ENCODE assay signal across 8 cellular contexts in the genomic region with DNA sequence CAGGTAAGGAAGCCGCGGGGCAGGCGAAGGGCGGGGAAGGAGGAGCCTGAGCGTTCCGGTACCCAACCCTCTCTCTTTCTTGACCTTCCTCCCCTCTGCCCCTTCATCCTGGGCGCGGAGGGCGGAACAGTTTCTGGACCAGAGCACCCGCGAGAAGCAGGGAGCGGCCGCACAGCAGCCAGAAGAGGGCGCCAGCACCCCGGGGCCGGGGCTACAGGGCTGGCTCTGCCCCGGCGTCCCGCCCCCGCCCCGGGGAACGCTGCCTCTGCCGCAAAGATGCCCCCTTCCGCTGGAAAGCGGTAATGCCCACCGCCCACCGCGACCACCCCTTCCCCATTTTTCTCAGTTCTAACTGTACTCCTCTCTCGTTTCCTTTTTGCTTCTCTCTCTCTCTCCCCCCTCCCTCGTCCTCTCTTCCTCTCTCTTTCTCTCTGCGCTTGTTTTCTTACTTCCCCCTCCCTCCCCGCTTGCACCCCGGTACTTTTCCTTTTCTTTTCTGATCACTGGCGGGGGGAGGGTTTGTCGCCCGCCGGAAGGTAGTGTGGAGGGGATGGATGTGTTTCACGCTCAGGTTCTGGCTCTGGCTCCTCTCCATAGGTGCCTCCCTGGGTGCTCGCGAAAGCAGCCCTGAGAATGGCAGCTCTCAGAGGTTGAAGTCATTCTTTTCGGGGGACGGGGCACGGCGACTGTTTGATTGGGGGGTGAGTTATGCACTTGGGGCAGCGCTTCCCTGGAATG. TPM values are rescaled to one million over a fixed set of nuclear protein-coding genes. Genes with fewer than 3 reads are reported as not detected.
DNase-seq lines count a peak whose midpoint lies in the region; ATAC-seq and TF ChIP-seq lines count a peak whose summit lies in the region.

No MANE protein-coding gene starts in this region.

- in situ Hi-C loops in G401 (cut with HindIII; ENCODE audit: low sequenced_read_pairs) = no loop called here

- peaks cover 36% of the 10 kb centered on the region for H3K4me1 Mint-ChIP-seq in GM23338

- H3K36me3 Mint-ChIP-seq in GM23338 (ENCODE audit: low read depth) = 0 out of 3 replicates have a peak, but pooled peaks cover 3% of the 10 kb centered on the region

- H3K79me2 ChIP-seq in GM23338 (replicated peaks; ENCODE audit: insufficient read depth) (no peaks in the 10 kb centered on the region), Karpas-422 (ENCODE audit: low read length) (no peaks in the 10 kb centered on the region)

- peaks cover 31% of the 10 kb centered on the region for H3K4me1 ChIP-seq in GM23338 (ENCODE audit: insufficient read depth)
- no peaks in the 10 kb centered on the region for H3K4me1 ChIP-seq in Karpas-422 (ENCODE audit: low read length)
- peaks cover 0 to 10% of the 10 kb centered on the region in 2 donors for H3K4me1 ChIP-seq in ascending aorta
- H3K4me1 ChIP-seq in iPS DF 6.9 (ENCODE audit: control insufficient read depth, insufficient read depth, low read length) = no peaks in the 10 kb centered on the region; the same call in 1 of the 2 replicates

- H3K27ac Mint-ChIP-seq in GM23338 = no peak overlapping the region

- TF ChIP-seq CTCF in GM23338 (conservative IDR thresholded peaks at IDR 0.05; ENCODE audit: low read depth in 2 of 2) (peak; percentile 73 to 83), ascending aorta (IDR thresholded peaks at IDR 0.05) (peak; percentile 63 to 89 (median 88))

- H3K9ac ChIP-seq in Karpas-422 (ENCODE audit: low read length) = no peak overlapping the region

- H4K20me1 ChIP-seq in GM23338 (replicated peaks; ENCODE audit: insufficient read depth) = peaks cover 28% of the 10 kb centered on the region
- H4K20me1 ChIP-seq in Karpas-422 (ENCODE audit: insufficient read depth, low read depth, low read length) = no peaks in the 10 kb centered on the region

- intact Hi-C loops in ascending aorta (cut with DNase I) = loop anchor here (1.0 to 10.0 kb wide), 4 partner anchors 19 to 1409 kb away; a partner anchor contains a TSS

- ATAC-seq in GM23338 = peak; percentile 91

- H3K4me2 ChIP-seq in GM23338 = peak overlapping the region; percentile 82
- H3K4me2 ChIP-seq in Karpas-422 (ENCODE audit: low read depth, low read length, poor library complexity, severe bottlenecking) = no peak overlapping the region

- no peaks in the 10 kb centered on the region for H3K9me3 ChIP-seq in Karpas-422 (ENCODE audit: low read length)
- H3K9me3 ChIP-seq in ascending aorta = peaks cover 0 to 4% of the 10 kb centered on the region in 2 donors
- no peaks in the 10 kb centered on the region for H3K9me3 ChIP-seq in iPS DF 6.9 (ENCODE audit: control insufficient read depth, insufficient read depth, low read length)

- H2AFZ ChIP-seq in GM23338 = peak overlapping the region; percentile 90
- no peak overlapping the region for H2AFZ ChIP-seq in Karpas-422 (ENCODE audit: low read length)

- H3F3A ChIP-seq in GM23338 (replicated peaks; ENCODE audit: low read depth) = peaks cover 6% of the 10 kb centered on the region; the same call in 1 of the 2 replicates

- H3K4me3 ChIP-seq in GM23338 (peak overlapping the region; percentile 83), Karpas-422 (ENCODE audit: low read length) (no peak overlapping the region), ascending aorta (peak overlapping the region; percentile 67 to 72), iPS DF 6.9 (ENCODE audit: low read length) (peak overlapping the region; percentile 70), skeletal muscle cell (ENCODE audit: low read depth, low read length) (peak overlapping the region; percentile 90)

- peak overlapping the region; percentile 81 for H3K4me3 Mint-ChIP-seq in GM23338

- H3K27me3 ChIP-seq in GM23338 (ENCODE audit: insufficient read depth) = peaks cover 92% of the 10 kb centered on the region
- no peaks in the 10 kb centered on the region for H3K27me3 ChIP-seq in Karpas-422 (ENCODE audit: low read length)
- H3K27me3 ChIP-seq in ascending aorta = peaks cover 5% of the 10 kb centered on the region
- H3K27me3 ChIP-seq in iPS DF 6.9 (ENCODE audit: control insufficient read depth, insufficient read depth, low read length) = peaks cover 61% of the 10 kb centered on the region

- peaks cover 8% of the 10 kb centered on the region for H3K9me3 Mint-ChIP-seq in GM23338

- H3K27ac ChIP-seq in GM23338 (ENCODE audit: low read depth) = no peak overlapping the region
- no peak overlapping the region for H3K27ac ChIP-seq in Karpas-422 (ENCODE audit: low read length)
- peak overlapping the region; percentile 32 to 71 for H3K27ac ChIP-seq in ascending aorta
- no peak overlapping the region for H3K27ac ChIP-seq in iPS DF 6.9 (ENCODE audit: low read length)

- no CpG with 5 or more reads among the region's 45 CpGs for WGBS in iPS DF 6.9 (ENCODE audit: insufficient coverage, insufficient read length)

- H3K36me3 ChIP-seq in GM23338 (ENCODE audit: insufficient read depth) = no peaks in the 10 kb centered on the region
- H3K36me3 ChIP-seq in Karpas-422 (ENCODE audit: insufficient read depth, low read length) = no peaks in the 10 kb centered on the region
- no peaks in the 10 kb centered on the region for H3K36me3 ChIP-seq in ascending aorta
- H3K36me3 ChIP-seq in iPS DF 6.9 (ENCODE audit: control insufficient read depth, insufficient read depth, low read length) = no peaks in the 10 kb centered on the region

- peaks cover 77% of the 10 kb centered on the region for H3K27me3 Mint-ChIP-seq in GM23338 (ENCODE audit: insufficient read depth, low read depth, poor library complexity)

- peak; percentile 37 for DNase-seq in G401 (ENCODE audit: low spot score)
- DNase-seq in GM23338 (ENCODE audit: low spot score) = peak; percentile 93
- peak; percentile 61 for DNase-seq in Karpas-422
- DNase-seq in T-helper 1 cell = peak; percentile 82 to 94 (median 87)
- peak in 1 of 2 donors; percentile 91 for DNase-seq in ascending aorta (ENCODE audit: low spot score in 2 of 2)
- DNase-seq in iPS DF 6.9 (ENCODE audit: low read depth, low spot score) = no peak
- no peak for DNase-seq in skeletal muscle cell (ENCODE audit: low read depth)
- no peak for DNase-seq in SHP77 treated with DMSO at 0.1 percent for 48 hours (lab: John Stamatoyannopoulos, UW)

- H3K9me2 ChIP-seq in GM23338 (ENCODE audit: insufficient read depth) (no peaks in the 10 kb centered on the region), Karpas-422 (replicated peaks; ENCODE audit: insufficient read depth, low read length) (no peaks in the 10 kb centered on the region)

TF ChIP-seq in GM23338, 12 proteins besides CTCF, POLR2A, EP300 and RAD21 (continues in another document):
- TF ChIP-seq CREB1 (CRISPR knock-in tag; IDR thresholded peaks at IDR 0.05; ENCODE audit: low read depth) = no peak
- no peak for TF ChIP-seq JUNB (IDR thresholded peaks at IDR 0.05; ENCODE audit: unreplicated experiment)
- TF ChIP-seq, protein P1, sequence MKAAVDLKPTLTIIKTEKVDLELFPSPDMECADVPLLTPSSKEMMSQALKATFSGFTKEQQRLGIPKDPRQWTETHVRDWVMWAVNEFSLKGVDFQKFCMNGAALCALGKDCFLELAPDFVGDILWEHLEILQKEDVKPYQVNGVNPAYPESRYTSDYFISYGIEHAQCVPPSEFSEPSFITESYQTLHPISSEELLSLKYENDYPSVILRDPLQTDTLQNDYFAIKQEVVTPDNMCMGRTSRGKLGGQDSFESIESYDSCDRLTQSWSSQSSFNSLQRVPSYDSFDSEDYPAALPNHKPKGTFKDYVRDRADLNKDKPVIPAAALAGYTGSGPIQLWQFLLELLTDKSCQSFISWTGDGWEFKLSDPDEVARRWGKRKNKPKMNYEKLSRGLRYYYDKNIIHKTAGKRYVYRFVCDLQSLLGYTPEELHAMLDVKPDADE (IDR thresholded peaks at IDR 0.05) = 0 out of 2 replicates have a peak, but pooled peaks have one; percentile 5
- TF ChIP-seq, protein P2, sequence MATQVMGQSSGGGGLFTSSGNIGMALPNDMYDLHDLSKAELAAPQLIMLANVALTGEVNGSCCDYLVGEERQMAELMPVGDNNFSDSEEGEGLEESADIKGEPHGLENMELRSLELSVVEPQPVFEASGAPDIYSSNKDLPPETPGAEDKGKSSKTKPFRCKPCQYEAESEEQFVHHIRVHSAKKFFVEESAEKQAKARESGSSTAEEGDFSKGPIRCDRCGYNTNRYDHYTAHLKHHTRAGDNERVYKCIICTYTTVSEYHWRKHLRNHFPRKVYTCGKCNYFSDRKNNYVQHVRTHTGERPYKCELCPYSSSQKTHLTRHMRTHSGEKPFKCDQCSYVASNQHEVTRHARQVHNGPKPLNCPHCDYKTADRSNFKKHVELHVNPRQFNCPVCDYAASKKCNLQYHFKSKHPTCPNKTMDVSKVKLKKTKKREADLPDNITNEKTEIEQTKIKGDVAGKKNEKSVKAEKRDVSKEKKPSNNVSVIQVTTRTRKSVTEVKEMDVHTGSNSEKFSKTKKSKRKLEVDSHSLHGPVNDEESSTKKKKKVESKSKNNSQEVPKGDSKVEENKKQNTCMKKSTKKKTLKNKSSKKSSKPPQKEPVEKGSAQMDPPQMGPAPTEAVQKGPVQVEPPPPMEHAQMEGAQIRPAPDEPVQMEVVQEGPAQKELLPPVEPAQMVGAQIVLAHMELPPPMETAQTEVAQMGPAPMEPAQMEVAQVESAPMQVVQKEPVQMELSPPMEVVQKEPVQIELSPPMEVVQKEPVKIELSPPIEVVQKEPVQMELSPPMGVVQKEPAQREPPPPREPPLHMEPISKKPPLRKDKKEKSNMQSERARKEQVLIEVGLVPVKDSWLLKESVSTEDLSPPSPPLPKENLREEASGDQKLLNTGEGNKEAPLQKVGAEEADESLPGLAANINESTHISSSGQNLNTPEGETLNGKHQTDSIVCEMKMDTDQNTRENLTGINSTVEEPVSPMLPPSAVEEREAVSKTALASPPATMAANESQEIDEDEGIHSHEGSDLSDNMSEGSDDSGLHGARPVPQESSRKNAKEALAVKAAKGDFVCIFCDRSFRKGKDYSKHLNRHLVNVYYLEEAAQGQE (IDR thresholded peaks at IDR 0.05; ENCODE audit: unreplicated experiment) = no peak
- no peak for TF ChIP-seq EZH2phosphoT487 (IDR thresholded peaks at IDR 0.05; ENCODE audit: unreplicated experiment)
- TF ChIP-seq ZNF331 (CRISPR knock-in tag; IDR thresholded peaks at IDR 0.05; ENCODE audit: low read depth) = no peak
- TF ChIP-seq POLR2AphosphoS5 (IDR thresholded peaks at IDR 0.05; ENCODE audit: low read depth) = no peak
- no peak for TF ChIP-seq STAT1 (IDR thresholded peaks at IDR 0.05; ENCODE audit: unreplicated experiment)

RNA-seq across cellular contexts. Expression of a gene that starts 13.1 kb away (rescaled TPM):
- total RNA-seq in G401 (2014; rRNA removed; shearing (Covaris generic)) = 0.06 and 0.20 TPM in 2 replicates
- not detected in 2 replicates for total RNA-seq in GM23338 (2014; rRNA removed; shearing (Covaris generic))
- 0.16 TPM in 1 of 2 replicates, not detected in the other for polyA plus RNA-seq in GM23338 (2016; fragmentation: Nextera tagmentation; extraction: Ambion mirVana)
- total RNA-seq in Karpas-422 (2014; rRNA removed; shearing (Covaris generic); ENCODE audit: low replicate concordance) = not detected in 2 replicates
- not detected for total RNA-seq in ascending aorta

Comparison
In these comparisons a context has a peak if more than half of its experiments do, and no peak if none do; other contexts are left out.
1. DNase-seq: peak in G401 (single experiment), GM23338 (single experiment), Karpas-422 (single experiment) and T-helper 1 cell (5 of 5); none in iPS DF 6.9 (single experiment), skeletal muscle cell (single experiment) and SHP77 treated with DMSO at 0.1 percent for 48 hours (single experiment).
2. H3K27ac ChIP-seq: peak in ascending aorta (2 of 2); none in GM23338 (single experiment), Karpas-422 (single experiment) and iPS DF 6.9 (single experiment).